In genomic region chr6:125346143-125346925, GRCh38 we compare ENCODE assay signal across 9 cellular contexts. TPM values are rescaled to one million over a fixed set of nuclear protein-coding genes. Genes with fewer than 3 reads are reported as not detected.
DNase-seq lines count a peak whose midpoint lies in the region; ATAC-seq and TF ChIP-seq lines count a peak whose summit lies in the region.
"Had no signal": no experiment of that assay in that cellular context is flagged by ENCODE, and none has a peak within 500 bp of the region (broad histone marks: within the 10 kb centered on the region; RNA-seq: fewer than 3 reads in every experiment).

No MANE protein-coding gene starts in this region.

- H3K9me3 Mint-ChIP-seq in activated naive CD4-positive, alpha-beta T cell treated with anti-CD3 and anti-CD28 coated beads for 36 hours = no peaks in the 10 kb centered on the region
- peaks cover 5% of the 10 kb centered on the region for H3K9me3 Mint-ChIP-seq in chondrocyte (ENCODE audit: low read depth)

- H3K4me3 Mint-ChIP-seq in activated naive CD4-positive, alpha-beta T cell treated with anti-CD3 and anti-CD28 coated beads for 36 hours = peak overlapping the region; percentile 16
- peak overlapping the region; percentile 14 for H3K4me3 Mint-ChIP-seq in chondrocyte (ENCODE audit: unreplicated experiment)

- intact Hi-C loops in activated naive CD4-positive, alpha-beta T cell treated with anti-CD3 and anti-CD28 coated beads for 36 hours (cut with micrococcal nuclease) = no loop called here
- intact Hi-C loops in upper lobe of right lung (cut with DNase I) = no loop called here

- peak overlapping the region; percentile 11 for H3K27ac ChIP-seq in upper lobe of right lung
- H3K27ac ChIP-seq: SJSA1 had no signal

- peaks cover 1% of the 10 kb centered on the region for H3K4me1 Mint-ChIP-seq in activated naive CD4-positive, alpha-beta T cell treated with anti-CD3 and anti-CD28 coated beads for 36 hours (ENCODE audit: low read depth)
- H3K4me1 Mint-ChIP-seq in chondrocyte (ENCODE audit: low read depth) = peaks cover 10% of the 10 kb centered on the region

- no peak overlapping the region for H3K4me3 ChIP-seq in upper lobe of right lung
- H3K4me3 ChIP-seq: SJSA1 had no signal

- TF ChIP-seq CTCF in chondrocyte (IDR thresholded peaks at IDR 0.05) (no peak), upper lobe of right lung (IDR thresholded peaks at IDR 0.05) (no peak)

- peak; percentile 10 for DNase-seq in activated naive CD4-positive, alpha-beta T cell treated with anti-CD3 and anti-CD28 coated beads for 36 hours
- no peak for DNase-seq in activated naive CD4-positive, alpha-beta T cell treated with Interleukin-2 at 50 U/mL for 16 hours
- no peak for DNase-seq in chondrocyte (ENCODE audit: low spot score)
- no peak for DNase-seq in upper lobe of right lung
- no peak for DNase-seq in cerebellar cortex (ENCODE audit: low spot score)
- DNase-seq in activated effector memory CD4-positive, alpha-beta T cell treated with Interleukin-2 at 50 U/mL for 16 hours = no peak
- DNase-seq in SKM-1 treated with dmso at 0.1 percent for 144 hours (lab: John Stamatoyannopoulos, UW; ENCODE audit: unreplicated experiment) = no peak

- H3K9me3 ChIP-seq in upper lobe of right lung = no peaks in the 10 kb centered on the region
- H3K9me3 ChIP-seq: SJSA1 had no signal

- peaks cover 8% of the 10 kb centered on the region for H3K4me1 ChIP-seq in upper lobe of right lung
- H3K4me1 ChIP-seq: SJSA1 had no signal

- no peaks in the 10 kb centered on the region for H3K36me3 Mint-ChIP-seq in activated naive CD4-positive, alpha-beta T cell treated with anti-CD3 and anti-CD28 coated beads for 36 hours (ENCODE audit: low read depth)
- H3K36me3 Mint-ChIP-seq in chondrocyte (ENCODE audit: low read depth) = no peaks in the 10 kb centered on the region

- no peaks in the 10 kb centered on the region for H3K27me3 ChIP-seq in upper lobe of right lung

- ATAC-seq in HG03196 (IDR thresholded peaks at IDR 0.05; ENCODE audit: unreplicated experiment) = peak; percentile 51
- ATAC-seq in upper lobe of right lung = no peak

- CTCF ChIA-PET in activated naive CD4-positive, alpha-beta T cell treated with anti-CD3 and anti-CD28 coated beads for 36 hours (lab: Charles Lee) = no interaction called here

- H3K27ac Mint-ChIP-seq in activated naive CD4-positive, alpha-beta T cell treated with anti-CD3 and anti-CD28 coated beads for 36 hours = no peak overlapping the region
- H3K27ac Mint-ChIP-seq in chondrocyte (ENCODE audit: unreplicated experiment) = peak overlapping the region; percentile 62

- peaks cover 4% of the 10 kb centered on the region for H3K27me3 Mint-ChIP-seq in activated naive CD4-positive, alpha-beta T cell treated with anti-CD3 and anti-CD28 coated beads for 36 hours (ENCODE audit: low read depth)
- H3K27me3 Mint-ChIP-seq in chondrocyte (ENCODE audit: low read depth) = no peaks in the 10 kb centered on the region

- H3K36me3 ChIP-seq in upper lobe of right lung = no peaks in the 10 kb centered on the region
- H3K36me3 ChIP-seq: SJSA1 had no signal

RNA-seq across cellular contexts. Expression of gene HDDC2, which starts 44.6 kb away (rescaled TPM):
- total RNA-seq in activated naive CD4-positive, alpha-beta T cell treated with anti-CD3 and anti-CD28 coated beads for 36 hours = 100 to 1,000 TPM; 117 to 127 TPM
- 46.4 to 62.4 TPM (median 49.4 TPM) in 3 replicates for total RNA-seq in chondrocyte
- 51.7 TPM for total RNA-seq in upper lobe of right lung
